ENCODE assay signal across 11 cellular contexts in the genomic region with DNA sequence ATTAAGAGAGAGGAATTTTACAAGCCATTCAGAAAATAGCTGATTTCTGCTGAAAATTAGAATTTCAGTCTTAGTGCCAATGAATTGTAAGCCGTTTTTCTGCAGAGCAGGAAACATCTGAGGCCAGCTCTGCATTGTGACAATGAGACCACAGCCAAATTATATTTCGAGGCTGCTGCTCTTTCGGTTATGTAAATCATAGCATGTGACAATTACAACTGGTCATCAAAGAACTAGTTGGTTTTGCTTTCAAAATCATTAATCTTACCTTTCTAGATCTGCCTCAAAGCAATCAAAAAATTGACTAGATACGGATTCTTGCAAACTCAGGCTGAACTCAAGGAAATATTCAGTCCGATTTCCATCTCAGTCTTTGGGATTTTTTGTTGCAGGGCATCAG. TPM values are rescaled to one million over a fixed set of nuclear protein-coding genes. Genes with fewer than 3 reads are reported as not detected.
DNase-seq lines count a peak whose midpoint lies in the region; ATAC-seq, FAIRE-seq and TF ChIP-seq lines count a peak whose summit lies in the region.
"Had no signal": no experiment of that assay in that cellular context is flagged by ENCODE, and none has a peak within 500 bp of the region (broad histone marks: within the 10 kb centered on the region; RNA-seq: fewer than 3 reads in every experiment).

No MANE protein-coding gene starts in this region.

- no peaks in the 10 kb centered on the region for H3K79me2 ChIP-seq in SK-N-SH (ENCODE audit: insufficient read depth)

- TF ChIP-seq CTCF in SK-N-SH (IDR thresholded peaks at IDR 0.05), result no peak

- no peaks in the 10 kb centered on the region for H3K9me2 ChIP-seq in SK-N-SH

- H3K4me3 Mint-ChIP-seq in T-helper 2 cell treated with Interferon-gamma antibody and Interleukin-4, amounts not matched to agents 5 μg/mL and 100 μg/mL, for 36 hours, result no peak overlapping the region
- H3K4me3 Mint-ChIP-seq: stimulated activated effector memory CD8-positive, alpha-beta T cell treated with anti-CD3 and anti-CD28 coated beads, Interleukin-12 subunit alpha, Interleukin-12 subunit beta, amount 100 ng/mL, for 72 hours had no signal

- H3F3A ChIP-seq in SK-N-SH (replicated peaks; ENCODE audit: insufficient read depth), result no peaks in the 10 kb centered on the region

- POLR2A ChIA-PET in SK-N-SH (lab: Yijun Ruan, JAX), result no interaction called here

- FAIRE-seq in GM19239 (lab: Jason Lieb, UNC), result peak; percentile 90

- no peaks in the 10 kb centered on the region for H4K20me1 ChIP-seq in SK-N-SH (ENCODE audit: insufficient read depth)

- no peaks in the 10 kb centered on the region for H3K4me1 ChIP-seq in SK-N-SH (ENCODE audit: control insufficient read depth in 1 of 2, insufficient read depth in 2 of 2, low read depth in 1 of 2, low read length in 1 of 2)

- no peaks in the 10 kb centered on the region for H3K36me3 Mint-ChIP-seq in T-helper 2 cell treated with Interferon-gamma antibody and Interleukin-4, amounts not matched to agents 5 μg/mL and 100 μg/mL, for 36 hours (ENCODE audit: low read depth)
- H3K36me3 Mint-ChIP-seq: stimulated activated effector memory CD8-positive, alpha-beta T cell treated with anti-CD3 and anti-CD28 coated beads, Interleukin-12 subunit alpha, Interleukin-12 subunit beta, amount 100 ng/mL, for 72 hours had no signal

- DNase-seq in GM19239 (ENCODE audit: insufficient read length, low spot score) (peak; percentile 48), NCI-H2029 (lab: John Stamatoyannopoulos, UW) (no peak), mucosa of gallbladder (ENCODE audit: low spot score) (no peak), SK-N-SH (no peak)
- no peak for DNase-seq in T-helper 2 cell treated with Interferon-gamma antibody and Interleukin-4, amounts not matched to agents 5 μg/mL and 100 μg/mL, for 36 hours (ENCODE audit: low spot score)
- DNase-seq: activated gamma-delta T cell had no signal

- no peaks in the 10 kb centered on the region for H3K9me3 ChIP-seq in SK-N-SH

- peaks cover 10% of the 10 kb centered on the region for H3K9me3 Mint-ChIP-seq in T-helper 2 cell treated with Interferon-gamma antibody and Interleukin-4, amounts not matched to agents 5 μg/mL and 100 μg/mL, for 36 hours
- H3K9me3 Mint-ChIP-seq: stimulated activated effector memory CD8-positive, alpha-beta T cell treated with anti-CD3 and anti-CD28 coated beads, Interleukin-12 subunit alpha, Interleukin-12 subunit beta, amount 100 ng/mL, for 72 hours had no signal

- no peaks in the 10 kb centered on the region for H3K36me3 ChIP-seq in SK-N-SH (replicated peaks in 1 of 2; ENCODE audit: control insufficient read depth in 1 of 2, insufficient read depth in 2 of 2, low read length in 1 of 2)

- no peak overlapping the region for H2AFZ ChIP-seq in SK-N-SH (ENCODE audit: low read depth)

- H3K27ac ChIP-seq in SK-N-SH (ENCODE audit: low read depth in 2 of 2, low read length in 1 of 2), result no peak overlapping the region

- H3K4me2 ChIP-seq in SK-N-SH, result no peak overlapping the region

- H3K4me1 Mint-ChIP-seq in T-helper 2 cell treated with Interferon-gamma antibody and Interleukin-4, amounts not matched to agents 5 μg/mL and 100 μg/mL, for 36 hours (ENCODE audit: low read depth), result peaks cover 4% of the 10 kb centered on the region
- H3K4me1 Mint-ChIP-seq: stimulated activated effector memory CD8-positive, alpha-beta T cell treated with anti-CD3 and anti-CD28 coated beads, Interleukin-12 subunit alpha, Interleukin-12 subunit beta, amount 100 ng/mL, for 72 hours had no signal

- H3K27me3 Mint-ChIP-seq in T-helper 2 cell treated with Interferon-gamma antibody and Interleukin-4, amounts not matched to agents 5 μg/mL and 100 μg/mL, for 36 hours (ENCODE audit: low read depth), result peaks cover 9% of the 10 kb centered on the region

- CTCF ChIA-PET in SK-N-SH (lab: Yijun Ruan, JAX), result interaction anchor here (2.4 kb wide), 1 partner anchor 250 kb away, joined by 8 read pairs; no protein-coding TSS in a partner anchor

- H3K4me3 ChIP-seq in GM08714 (ENCODE audit: low read length) (peak overlapping the region; percentile 33; the same call in 1 of the 2 replicates), SK-N-SH (ENCODE audit: low read depth in 2 of 2, low read length in 1 of 2) (no peak overlapping the region; a peak in 1 of 4 replicates)
- H3K4me3 ChIP-seq: dorsolateral prefrontal cortex had no signal

- no peak for TF ChIP-seq RAD21 in SK-N-SH (IDR thresholded peaks at IDR 0.05; ENCODE audit: low read length)

- H3K9ac ChIP-seq in SK-N-SH, result no peak overlapping the region

- ATAC-seq in HG02759 (IDR thresholded peaks at IDR 0.05; ENCODE audit: unreplicated experiment) (peak; percentile 91), HG03520 (IDR thresholded peaks at IDR 0.05; ENCODE audit: unreplicated experiment) (peak; percentile 98)
- ATAC-seq: stimulated activated effector memory CD8-positive, alpha-beta T cell treated with anti-CD3 and anti-CD28 coated beads, Interleukin-12 subunit alpha, Interleukin-12 subunit beta, amount 100 ng/mL, for 72 hours had no signal

- 10% methylated on average over 5 of the region's 5 CpGs for WGBS in SK-N-SH (ENCODE audit: low lambda C conversion rate)

- H3K27me3 ChIP-seq in SK-N-SH (ENCODE audit: insufficient read depth), result no peaks in the 10 kb centered on the region; the same call in 1 of the 2 replicates
- H3K27me3 ChIP-seq: dorsolateral prefrontal cortex had no signal

- TF ChIP-seq EP300 in SK-N-SH (IDR thresholded peaks at IDR 0.05; ENCODE audit: borderline replicate concordance in 1 of 2, low read depth in 1 of 2, low read length in 1 of 2), result no peak

- no peak overlapping the region for H3K27ac Mint-ChIP-seq in T-helper 2 cell treated with Interferon-gamma antibody and Interleukin-4, amounts not matched to agents 5 μg/mL and 100 μg/mL, for 36 hours
- H3K27ac Mint-ChIP-seq: stimulated activated effector memory CD8-positive, alpha-beta T cell treated with anti-CD3 and anti-CD28 coated beads, Interleukin-12 subunit alpha, Interleukin-12 subunit beta, amount 100 ng/mL, for 72 hours had no signal

TF ChIP-seq in SK-N-SH, 30 proteins besides CTCF, POLR2A, EP300 and RAD21 (continues in another document):
- TF ChIP-seq, protein P1, sequence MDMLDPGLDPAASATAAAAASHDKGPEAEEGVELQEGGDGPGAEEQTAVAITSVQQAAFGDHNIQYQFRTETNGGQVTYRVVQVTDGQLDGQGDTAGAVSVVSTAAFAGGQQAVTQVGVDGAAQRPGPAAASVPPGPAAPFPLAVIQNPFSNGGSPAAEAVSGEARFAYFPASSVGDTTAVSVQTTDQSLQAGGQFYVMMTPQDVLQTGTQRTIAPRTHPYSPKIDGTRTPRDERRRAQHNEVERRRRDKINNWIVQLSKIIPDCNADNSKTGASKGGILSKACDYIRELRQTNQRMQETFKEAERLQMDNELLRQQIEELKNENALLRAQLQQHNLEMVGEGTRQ (IDR thresholded peaks at IDR 0.05; ENCODE audit: borderline replicate concordance, low read depth, low read length), result no peak
- no peak for TF ChIP-seq PBX3 (IDR thresholded peaks at IDR 0.05)
- no peak for TF ChIP-seq TAF1 (IDR thresholded peaks at IDR 0.05; ENCODE audit: borderline replicate concordance, low read depth, low read length)
- no peak for TF ChIP-seq EZH2phosphoT487 (IDR thresholded peaks at IDR 0.05; ENCODE audit: borderline replicate concordance, low read depth)
- TF ChIP-seq, protein P2, sequence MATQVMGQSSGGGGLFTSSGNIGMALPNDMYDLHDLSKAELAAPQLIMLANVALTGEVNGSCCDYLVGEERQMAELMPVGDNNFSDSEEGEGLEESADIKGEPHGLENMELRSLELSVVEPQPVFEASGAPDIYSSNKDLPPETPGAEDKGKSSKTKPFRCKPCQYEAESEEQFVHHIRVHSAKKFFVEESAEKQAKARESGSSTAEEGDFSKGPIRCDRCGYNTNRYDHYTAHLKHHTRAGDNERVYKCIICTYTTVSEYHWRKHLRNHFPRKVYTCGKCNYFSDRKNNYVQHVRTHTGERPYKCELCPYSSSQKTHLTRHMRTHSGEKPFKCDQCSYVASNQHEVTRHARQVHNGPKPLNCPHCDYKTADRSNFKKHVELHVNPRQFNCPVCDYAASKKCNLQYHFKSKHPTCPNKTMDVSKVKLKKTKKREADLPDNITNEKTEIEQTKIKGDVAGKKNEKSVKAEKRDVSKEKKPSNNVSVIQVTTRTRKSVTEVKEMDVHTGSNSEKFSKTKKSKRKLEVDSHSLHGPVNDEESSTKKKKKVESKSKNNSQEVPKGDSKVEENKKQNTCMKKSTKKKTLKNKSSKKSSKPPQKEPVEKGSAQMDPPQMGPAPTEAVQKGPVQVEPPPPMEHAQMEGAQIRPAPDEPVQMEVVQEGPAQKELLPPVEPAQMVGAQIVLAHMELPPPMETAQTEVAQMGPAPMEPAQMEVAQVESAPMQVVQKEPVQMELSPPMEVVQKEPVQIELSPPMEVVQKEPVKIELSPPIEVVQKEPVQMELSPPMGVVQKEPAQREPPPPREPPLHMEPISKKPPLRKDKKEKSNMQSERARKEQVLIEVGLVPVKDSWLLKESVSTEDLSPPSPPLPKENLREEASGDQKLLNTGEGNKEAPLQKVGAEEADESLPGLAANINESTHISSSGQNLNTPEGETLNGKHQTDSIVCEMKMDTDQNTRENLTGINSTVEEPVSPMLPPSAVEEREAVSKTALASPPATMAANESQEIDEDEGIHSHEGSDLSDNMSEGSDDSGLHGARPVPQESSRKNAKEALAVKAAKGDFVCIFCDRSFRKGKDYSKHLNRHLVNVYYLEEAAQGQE (IDR thresholded peaks at IDR 0.05; ENCODE audit: low read depth, low read length), result no peak
- TF ChIP-seq TCF12 (IDR thresholded peaks at IDR 0.05), result no peak
- TF ChIP-seq TEAD4 (IDR thresholded peaks at IDR 0.05; ENCODE audit: borderline replicate concordance, insufficient read depth), result no peak
- TF ChIP-seq SMC3 (IDR thresholded peaks at IDR 0.05; ENCODE audit: low read depth, low read length), result no peak
- TF ChIP-seq POLR2AphosphoS5 (IDR thresholded peaks at IDR 0.05; ENCODE audit: low read depth, low read length), result no peak
- no peak for TF ChIP-seq SIN3A (IDR thresholded peaks at IDR 0.05; ENCODE audit: borderline replicate concordance, low read depth, low read length)
- TF ChIP-seq RCOR1 (IDR thresholded peaks at IDR 0.05; ENCODE audit: low read length), result no peak

RNA-seq across cellular contexts. Expression of gene INSM1, which starts 33.4 kb away (rescaled TPM):
- total RNA-seq in mucosa of gallbladder, result not detected
- polyA plus RNA-seq in SK-N-SH (2012; rRNA removed), result not detected in 2 replicates
- polyA plus RNA-seq in SK-N-SH (2012; cell fraction: cytosol; rRNA removed), result not detected in 2 replicates
- polyA plus RNA-seq in SK-N-SH (2012; cell fraction: nucleus; rRNA removed), result not detected in 2 replicates
